25 cellular contexts compared by ENCODE assay signal in genomic region chr3:55305714-55306485, GRCh38.
DNase-seq lines count a peak whose midpoint lies in the region; ATAC-seq and TF ChIP-seq lines count a peak whose summit lies in the region.
"Had no signal": no experiment of that assay in that cellular context is flagged by ENCODE, and none has a peak within 500 bp of the region (broad histone marks: within the 10 kb centered on the region; RNA-seq: fewer than 3 reads in every experiment).

No MANE protein-coding gene starts in this region.

- no TSS peak for BruUV-seq in Calu3 (replicated peaks; lab: Mats Ljungman, UMichigan)

- H3K4me3 ChIP-seq in AG10803 (ENCODE audit: low read length) (no peak overlapping the region), fibroblast of the aortic adventitia (ENCODE audit: low read depth, low read length) (no peak overlapping the region)
- H3K4me3 ChIP-seq: GM12878, thoracic aorta had no signal

- H3K4me3 Mint-ChIP-seq in HFFc6, result no peak overlapping the region; the same call in 1 of the 2 replicates
- H3K4me3 Mint-ChIP-seq in Calu3 (ENCODE audit: low read depth, unreplicated experiment), result no peak overlapping the region
- H3K4me3 Mint-ChIP-seq: activated naive CD4-positive, alpha-beta T cell treated with anti-CD3 and anti-CD28 coated beads, Interleukin-2, amount 50 U/mL, for 24 hours; CD8-positive, alpha-beta memory T cell; central memory CD8-positive, alpha-beta T cell; mesothelial cell of epicardium; natural killer cell; stimulated activated effector memory CD8-positive, alpha-beta T cell treated with anti-CD3 and anti-CD28 coated beads, Interleukin-12 subunit alpha, Interleukin-12 subunit beta, amount 100 ng/mL, for 72 hours; T-cell had no signal

- H3K36me3 Mint-ChIP-seq in HFFc6 (ENCODE audit: low read depth) (no peaks in the 10 kb centered on the region), Calu3 (ENCODE audit: insufficient read depth, unreplicated experiment) (no peaks in the 10 kb centered on the region)
- H3K36me3 Mint-ChIP-seq: activated naive CD4-positive, alpha-beta T cell treated with anti-CD3 and anti-CD28 coated beads, Interleukin-2, amount 50 U/mL, for 24 hours; natural killer cell; stimulated activated effector memory CD8-positive, alpha-beta T cell treated with anti-CD3 and anti-CD28 coated beads, Interleukin-12 subunit alpha, Interleukin-12 subunit beta, amount 100 ng/mL, for 72 hours; T-cell had no signal

- peaks cover 22% of the 10 kb centered on the region for H3K4me1 Mint-ChIP-seq in HFFc6 (ENCODE audit: low read depth)
- H3K4me1 Mint-ChIP-seq in Calu3 (ENCODE audit: low read depth, unreplicated experiment), result no peaks in the 10 kb centered on the region
- H3K4me1 Mint-ChIP-seq: activated naive CD4-positive, alpha-beta T cell treated with anti-CD3 and anti-CD28 coated beads, Interleukin-2, amount 50 U/mL, for 24 hours; CD8-positive, alpha-beta memory T cell; central memory CD8-positive, alpha-beta T cell; mesothelial cell of epicardium; natural killer cell; stimulated activated effector memory CD8-positive, alpha-beta T cell treated with anti-CD3 and anti-CD28 coated beads, Interleukin-12 subunit alpha, Interleukin-12 subunit beta, amount 100 ng/mL, for 72 hours; T-cell had no signal

- no peak overlapping the region; the same call in 1 of the 2 replicates for H3K27ac Mint-ChIP-seq in HFFc6
- H3K27ac Mint-ChIP-seq in Calu3 (ENCODE audit: unreplicated experiment), result no peak overlapping the region
- H3K27ac Mint-ChIP-seq: activated naive CD4-positive, alpha-beta T cell treated with anti-CD3 and anti-CD28 coated beads, Interleukin-2, amount 50 U/mL, for 24 hours; CD8-positive, alpha-beta memory T cell; mesothelial cell of epicardium; natural killer cell; stimulated activated effector memory CD8-positive, alpha-beta T cell treated with anti-CD3 and anti-CD28 coated beads, Interleukin-12 subunit alpha, Interleukin-12 subunit beta, amount 100 ng/mL, for 72 hours; T-cell had no signal

- ATAC-seq in GM18517 (IDR thresholded peaks at IDR 0.05; ENCODE audit: unreplicated experiment), result no peak
- ATAC-seq: GM12878; natural killer cell; PC-3; stimulated activated effector memory CD8-positive, alpha-beta T cell treated with anti-CD3 and anti-CD28 coated beads, Interleukin-12 subunit alpha, Interleukin-12 subunit beta, amount 100 ng/mL, for 72 hours; T-cell had no signal

- intact Hi-C loops in posterior cingulate gyrus (cut with DNase I) (no loop called here), Calu3 (cut with micrococcal nuclease; ENCODE audit: unreplicated experiment) (no loop called here)

- TF ChIP-seq CTCF in AG10803 (conservative IDR thresholded peaks at IDR 0.05; ENCODE audit: low read length), result no peak
- no peak for TF ChIP-seq CTCF in HFFc6 (IDR thresholded peaks at IDR 0.05)
- no peak for TF ChIP-seq CTCF in fibroblast of the aortic adventitia (IDR thresholded peaks at IDR 0.05; ENCODE audit: insufficient read depth, low read length)
- TF ChIP-seq CTCF in Calu3 (IDR thresholded peaks at IDR 0.05; ENCODE audit: unreplicated experiment), result no peak

- H3K9me3 Mint-ChIP-seq in HFFc6, result no peaks in the 10 kb centered on the region
- peaks cover 23% of the 10 kb centered on the region for H3K9me3 Mint-ChIP-seq in Calu3 (ENCODE audit: low read depth, unreplicated experiment)

- CTCF ChIA-PET in Calu3 (lab: Charles Lee), result no interaction called here

- DNase-seq in AG10803 (ENCODE audit: low read depth) (peak; percentile 82), HFFc6 (peak; percentile 2), fibroblast of the aortic adventitia (ENCODE audit: low read depth) (peak; percentile 55), posterior cingulate gyrus (peak in 7 of 10 donors; percentile 25 to 87 (median 44)), HCEC 1CT (no peak), Calu3 (no peak), NCI-H526 (lab: John Stamatoyannopoulos, UW) (no peak)
- DNase-seq: aorta; CD8-positive, alpha-beta memory T cell; Kasumi-1; natural killer cell; NCI-H1048; NCI-H187 treated with DMSO at 0.1 percent for 48 hours; NCI-H226; PC-3; SHP77 treated with DMSO at 0.1 percent for 48 hours; stimulated activated CD4-positive, alpha-beta T cell treated with anti-CD3 and anti-CD28 coated beads, Interleukin-2, amount 100 ng/mL, for 24 hours; T-cell had no signal

- no peaks in the 10 kb centered on the region; the same call in 1 of the 2 replicates for H3K27me3 Mint-ChIP-seq in HFFc6 (ENCODE audit: insufficient read depth)
- H3K27me3 Mint-ChIP-seq in Calu3 (ENCODE audit: unreplicated experiment), result no peaks in the 10 kb centered on the region
- H3K27me3 Mint-ChIP-seq: activated naive CD4-positive, alpha-beta T cell treated with anti-CD3 and anti-CD28 coated beads, Interleukin-2, amount 50 U/mL, for 24 hours; CD8-positive, alpha-beta memory T cell; central memory CD8-positive, alpha-beta T cell; T-cell had no signal

Comparison
In these comparisons a context has a peak if more than half of its experiments do, and no peak if none do; other contexts are left out.
1. DNase-seq: peak in AG10803 (single experiment), HFFc6 (single experiment), fibroblast of the aortic adventitia (single experiment) and posterior cingulate gyrus (7 of 10); none in HCEC 1CT (single experiment), Calu3 (single experiment) and NCI-H526 (0 of 2).